In the genomic region with DNA sequence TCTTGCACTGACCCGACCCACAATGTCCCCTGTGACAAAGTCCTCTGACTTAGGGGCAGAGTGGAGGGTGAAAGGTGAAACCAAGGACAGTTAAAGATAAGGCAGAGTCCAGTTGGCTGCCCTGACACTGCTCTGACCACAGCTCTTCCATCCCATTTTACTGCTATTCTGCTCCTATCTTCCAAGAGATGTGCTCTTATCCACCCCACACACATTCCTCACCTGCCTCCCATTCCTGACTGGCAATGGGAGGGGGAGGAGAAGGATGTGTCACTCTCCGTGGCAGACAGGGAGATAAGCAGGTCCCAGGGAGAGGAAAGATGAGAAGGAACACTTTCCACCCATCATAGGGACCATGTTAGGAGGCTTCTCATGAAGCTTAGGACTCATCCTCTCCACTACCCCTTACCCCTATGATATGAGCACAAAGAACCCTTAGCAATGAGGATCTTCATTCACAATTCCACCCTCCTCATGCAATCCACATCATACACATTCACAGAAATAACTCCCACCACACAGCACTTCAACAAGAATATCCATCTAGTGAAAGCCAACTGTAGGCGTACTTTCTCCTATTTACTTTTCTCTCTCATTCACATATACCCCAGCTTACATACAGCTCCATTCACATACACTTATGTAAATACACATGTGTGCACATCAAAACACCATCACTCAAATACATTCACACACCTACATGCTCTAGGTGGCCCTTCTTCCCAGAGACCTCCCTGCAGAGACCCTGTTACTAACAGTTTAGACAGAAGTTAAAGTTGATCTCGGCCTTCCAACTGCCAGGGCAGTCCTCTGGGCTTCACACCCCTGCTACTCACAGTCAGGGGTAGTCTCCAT, we compare ENCODE assay signal across 13 cellular contexts. TPM values are rescaled to one million over a fixed set of nuclear protein-coding genes. Genes with fewer than 3 reads are reported as not detected.
DNase-seq lines count a peak whose midpoint lies in the region; ATAC-seq and TF ChIP-seq lines count a peak whose summit lies in the region.
"Had no signal": no experiment of that assay in that cellular context is flagged by ENCODE, and none has a peak within 500 bp of the region (broad histone marks: within the 10 kb centered on the region; RNA-seq: fewer than 3 reads in every experiment).

No MANE protein-coding gene starts in this region.

- no peak overlapping the region for H3K4me2 ChIP-seq in Karpas-422 (ENCODE audit: low read depth, low read length, poor library complexity, severe bottlenecking)

- no peaks in the 10 kb centered on the region for H3K9me3 ChIP-seq in CD8-positive, alpha-beta T cell (ENCODE audit: low read length)
- H3K9me3 ChIP-seq in Karpas-422 (ENCODE audit: low read length): no peaks in the 10 kb centered on the region
- H3K9me3 ChIP-seq in breast epithelium: no peaks in the 10 kb centered on the region
- H3K9me3 ChIP-seq: pancreas, SJSA1 had no signal

- no peak overlapping the region for H3K9ac ChIP-seq in Karpas-422 (ENCODE audit: low read length)

- TF ChIP-seq CTCF in CD8-positive, alpha-beta T cell (IDR thresholded peaks at IDR 0.05): no peak
- no peak for TF ChIP-seq CTCF in glutamatergic neuron (IDR thresholded peaks at IDR 0.05; ENCODE audit: partially characterized antibody, unreplicated experiment)
- TF ChIP-seq CTCF in nephron (IDR thresholded peaks at IDR 0.05; ENCODE audit: unreplicated experiment in 3 of 3): no peak
- TF ChIP-seq CTCF in breast epithelium (IDR thresholded peaks at IDR 0.05): no peak

- no peak overlapping the region for H3K4me3 ChIP-seq in CD8-positive, alpha-beta T cell (ENCODE audit: low read depth, low read length)
- H3K4me3 ChIP-seq in Karpas-422 (ENCODE audit: low read length) (no peak overlapping the region), breast epithelium (no peak overlapping the region)
- H3K4me3 ChIP-seq: GM12878, SJSA1 had no signal

- H3K9me2 ChIP-seq in Karpas-422 (replicated peaks; ENCODE audit: insufficient read depth, low read length): no peaks in the 10 kb centered on the region

- no peaks in the 10 kb centered on the region for H3K27me3 ChIP-seq in CD8-positive, alpha-beta T cell (ENCODE audit: insufficient read depth, low read length)
- no peaks in the 10 kb centered on the region for H3K27me3 ChIP-seq in Karpas-422 (ENCODE audit: low read length)
- no peaks in the 10 kb centered on the region for H3K27me3 ChIP-seq in breast epithelium
- H3K27me3 ChIP-seq: pancreas, SJSA1 had no signal

- H3K4me1 Mint-ChIP-seq in CD8-positive, alpha-beta T cell (ENCODE audit: low read depth): peaks cover 4% of the 10 kb centered on the region
- H3K4me1 Mint-ChIP-seq in glutamatergic neuron (ENCODE audit: low read depth, unreplicated experiment): peaks cover 22% of the 10 kb centered on the region
- H3K4me1 Mint-ChIP-seq in nephron: peaks cover 56% of the 10 kb centered on the region

- POLR2A ChIA-PET in CD8-positive, alpha-beta T cell (lab: Charles Lee): interaction anchor here (0.6 kb wide), 1 partner anchor 92 kb away, joined by 3 read pairs; no protein-coding TSS in a partner anchor

- no peak for DNase-seq in CD8-positive, alpha-beta T cell
- DNase-seq in Karpas-422 (peak; percentile 36), glutamatergic neuron (no peak), NCI-H82 (lab: John Stamatoyannopoulos, UW) (no peak), DMS153 (lab: John Stamatoyannopoulos, UW) (no peak), breast epithelium (ENCODE audit: low spot score in 2 of 2) (no peak)
- DNase-seq: activated CD4-positive, alpha-beta T cell treated with anti-CD3 and anti-CD28 coated beads, Interleukin-2, amount 50 U/mL, for 4 hours; NCI-H446 had no signal

- H3K4me1 ChIP-seq in CD8-positive, alpha-beta T cell (ENCODE audit: insufficient read depth, low read length): no peaks in the 10 kb centered on the region
- peaks cover 8% of the 10 kb centered on the region; the same call in 1 of the 2 replicates for H3K4me1 ChIP-seq in Karpas-422 (ENCODE audit: low read length)
- no peaks in the 10 kb centered on the region for H3K4me1 ChIP-seq in breast epithelium
- H3K4me1 ChIP-seq: pancreas had no signal

- TF ChIP-seq POLR2A in breast epithelium (IDR thresholded peaks at IDR 0.05): no peak

- peaks cover 5% of the 10 kb centered on the region for H3K27me3 Mint-ChIP-seq in CD8-positive, alpha-beta T cell (ENCODE audit: low read depth)
- H3K27me3 Mint-ChIP-seq in glutamatergic neuron (ENCODE audit: unreplicated experiment) (peaks cover 5% of the 10 kb centered on the region), nephron (ENCODE audit: low read depth) (no peaks in the 10 kb centered on the region)

- H3K36me3 Mint-ChIP-seq in CD8-positive, alpha-beta T cell: no peaks in the 10 kb centered on the region
- H3K36me3 Mint-ChIP-seq in glutamatergic neuron (ENCODE audit: unreplicated experiment): no peaks in the 10 kb centered on the region
- H3K36me3 Mint-ChIP-seq in nephron (ENCODE audit: low read depth): no peaks in the 10 kb centered on the region

- no peaks in the 10 kb centered on the region for H3K9me3 Mint-ChIP-seq in CD8-positive, alpha-beta T cell
- H3K9me3 Mint-ChIP-seq in glutamatergic neuron (ENCODE audit: unreplicated experiment) (peaks cover 11% of the 10 kb centered on the region), nephron (no peaks in the 10 kb centered on the region)

- H3K79me2 ChIP-seq in Karpas-422 (ENCODE audit: low read length): no peaks in the 10 kb centered on the region

- intact Hi-C loops in CD8-positive, alpha-beta T cell (cut with DNase I, micrococcal nuclease): loop anchor here in 1 of 2 experiments (5.0 kb wide), 1 partner anchor 387 kb away; no protein-coding TSS in a partner anchor
- intact Hi-C loops in breast epithelium (cut with DNase I; ENCODE audit: low total_unique reads): no loop called here

- H3K4me3 Mint-ChIP-seq in CD8-positive, alpha-beta T cell: peak overlapping the region; percentile 59
- H3K4me3 Mint-ChIP-seq in glutamatergic neuron (ENCODE audit: unreplicated experiment): peak overlapping the region; percentile 84
- H3K4me3 Mint-ChIP-seq in nephron: peak overlapping the region; percentile 63 to 86 (median 78)

- CTCF ChIA-PET in CD8-positive, alpha-beta T cell (lab: Charles Lee): interaction anchor here (0.8 to 14.5 kb wide), 3 partner anchors 24 to 129 kb away, joined by 3 to 283 read pairs (median 3); no protein-coding TSS in a partner anchor

- H2AFZ ChIP-seq in Karpas-422 (ENCODE audit: low read length): no peak overlapping the region

- no peak overlapping the region for H3K27ac Mint-ChIP-seq in CD8-positive, alpha-beta T cell
- H3K27ac Mint-ChIP-seq in glutamatergic neuron (ENCODE audit: unreplicated experiment) (no peak overlapping the region), nephron (peak overlapping the region in 2 of 3 experiments; percentile 5 to 21)

- ATAC-seq in CD8-positive, alpha-beta T cell: no peak
- ATAC-seq in HG02938 (IDR thresholded peaks at IDR 0.05; ENCODE audit: unreplicated experiment): no peak
- ATAC-seq: GM12878 had no signal

- H3K27ac ChIP-seq in CD8-positive, alpha-beta T cell (ENCODE audit: low read depth, low read length): no peak overlapping the region
- H3K27ac ChIP-seq in Karpas-422 (ENCODE audit: low read length) (no peak overlapping the region), breast epithelium (no peak overlapping the region)
- H3K27ac ChIP-seq: pancreas, SJSA1 had no signal

- no peaks in the 10 kb centered on the region for H3K36me3 ChIP-seq in CD8-positive, alpha-beta T cell (ENCODE audit: insufficient read depth, low read length)
- no peaks in the 10 kb centered on the region for H3K36me3 ChIP-seq in Karpas-422 (ENCODE audit: insufficient read depth, low read length)
- H3K36me3 ChIP-seq in breast epithelium: no peaks in the 10 kb centered on the region
- H3K36me3 ChIP-seq: pancreas, SJSA1 had no signal

- H4K20me1 ChIP-seq in Karpas-422 (ENCODE audit: insufficient read depth, low read depth, low read length): no peaks in the 10 kb centered on the region

RNA-seq across cellular contexts. Expression of gene SYNPO2L, which starts 6.6 kb away (rescaled TPM):
- not detected for total RNA-seq in CD8-positive, alpha-beta T cell
- not detected in 2 replicates for total RNA-seq in Karpas-422 (2014; rRNA removed; shearing (Covaris generic); ENCODE audit: low replicate concordance)
- total RNA-seq in glutamatergic neuron (ENCODE audit: unreplicated experiment) (0.42 TPM), breast epithelium (under 1 TPM in 1 of 3 donors, not detected in 2; 0.15 TPM)
- total RNA-seq: SJSA1 had no signal

RNA-seq across cellular contexts. Expression of gene MYOZ1, which starts 7.9 kb away (rescaled TPM):
- total RNA-seq in CD8-positive, alpha-beta T cell: not detected
- not detected in 2 replicates for total RNA-seq in Karpas-422 (2014; rRNA removed; shearing (Covaris generic); ENCODE audit: low replicate concordance)
- total RNA-seq in glutamatergic neuron (ENCODE audit: unreplicated experiment) (0.64 TPM), breast epithelium (1 to 10 TPM in 1 of 3 donors, under 1 TPM in 2; 0.80 to 1.2 (median 0.98) TPM)
- total RNA-seq: SJSA1 had no signal

RNA-seq across cellular contexts. Expression of gene AGAP5, which starts 48.7 kb away (rescaled TPM):
- 1 to 10 TPM; 3.0 to 3.7 TPM for total RNA-seq in CD8-positive, alpha-beta T cell
- total RNA-seq in Karpas-422 (2014; rRNA removed; shearing (Covaris generic); ENCODE audit: low replicate concordance): 6.7 and 8.1 TPM in 2 replicates
- 10.9 TPM for total RNA-seq in glutamatergic neuron (ENCODE audit: unreplicated experiment)
- 10 to 100 TPM in 1 of 3 donors, 1 to 10 TPM in 2; 5.4 to 11.7 (median 7.9) TPM for total RNA-seq in breast epithelium

RNA-seq across cellular contexts. Expression of gene USP54, which starts 58.1 kb away (rescaled TPM):
- total RNA-seq in CD8-positive, alpha-beta T cell: 1 to 10 TPM; 2.0 to 2.9 TPM
- 8.2 and 10.7 TPM in 2 replicates for total RNA-seq in Karpas-422 (2014; rRNA removed; shearing (Covaris generic); ENCODE audit: low replicate concordance)
- total RNA-seq in glutamatergic neuron (ENCODE audit: unreplicated experiment): 9.1 TPM
- total RNA-seq in breast epithelium: 100 to 1,000 TPM in 1 of 3 donors, 10 to 100 TPM in 2; 18.2 to 106 (median 57.0) TPM

Comparison
In these comparisons a context has a peak if more than half of its experiments do, and no peak if none do; other contexts are left out.
1. H3K27ac Mint-ChIP-seq: peak in nephron (2 of 3); none in CD8-positive, alpha-beta T cell (single experiment) and glutamatergic neuron (single experiment).
2. Peak in every context shown above with its lines, with median percentiles within 50 percentile points of each other: H3K4me3 Mint-ChIP-seq.